Comparison of ENCODE assay signal across 24 cellular contexts in the genomic region with DNA sequence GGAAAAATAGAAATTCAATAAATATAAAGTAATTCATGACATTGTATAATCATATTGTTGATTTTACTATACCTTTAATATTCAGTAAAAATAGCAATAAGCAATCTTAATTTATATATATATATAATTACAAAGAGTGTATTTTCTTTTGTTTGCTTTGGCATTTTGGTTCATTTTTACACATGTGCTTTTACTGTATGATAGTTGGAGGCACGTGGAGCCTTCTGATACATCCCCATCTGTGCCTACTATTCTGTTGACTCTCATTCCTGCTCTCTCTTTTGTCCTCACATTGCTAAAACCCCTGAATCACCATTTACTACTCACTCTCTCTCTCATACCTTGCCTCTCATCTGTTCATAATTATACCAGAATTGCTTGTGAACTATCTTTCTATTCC.
"Had no signal": no experiment of that assay in that cellular context is flagged by ENCODE, and none has a peak within 500 bp of the region (broad histone marks: within the 10 kb centered on the region; RNA-seq: fewer than 3 reads in every experiment).

No MANE protein-coding gene starts in this region.

- H3K36me3 Mint-ChIP-seq: activated CD4-positive, alpha-beta memory T cell treated with anti-CD3 and anti-CD28 coated beads for 36 hours; activated naive CD8-positive, alpha-beta T cell; brain had no signal

- H3K36me3 ChIP-seq: SJCRH30 had no signal

- H3K27me3 ChIP-seq: SJCRH30 had no signal

- H3K4me2 ChIP-seq: KMS-11, SK-N-SH had no signal

- H3K4me1 ChIP-seq: SJCRH30 had no signal

- H3K27ac Mint-ChIP-seq: activated CD4-positive, alpha-beta memory T cell treated with anti-CD3 and anti-CD28 coated beads for 36 hours; activated CD4-positive, alpha-beta T cell treated with anti-CD3 and anti-CD28 coated beads, Interleukin-2, amount 10 ng/mL, durations not matched to agents 7 days and 5 days; activated naive CD4-positive, alpha-beta T cell treated with anti-CD3 and anti-CD28 coated beads for 36 hours; activated naive CD8-positive, alpha-beta T cell; activated T-helper 17 cell treated with anti-CD3 and anti-CD28 coated beads, Interleukin-2, amount 50 U/mL, for 72 hours had no signal

- H3K9me2 ChIP-seq: SK-N-SH had no signal

- DNase-seq: activated CD4-positive, alpha-beta memory T cell treated with anti-CD3 and anti-CD28 coated beads for 36 hours; activated CD4-positive, alpha-beta T cell treated with anti-CD3 and anti-CD28 coated beads, Interleukin-2, amount 10 ng/mL, durations not matched to agents 7 days and 5 days; activated CD4-positive, CD25-positive, alpha-beta regulatory T cell; activated gamma-delta T cell; activated naive CD4-positive, alpha-beta T cell treated with anti-CD3 and anti-CD28 coated beads for 36 hours; activated T-cell treated with anti-CD3 and anti-CD28 coated beads for 4 hours; activated T-cell treated with anti-CD3 and anti-CD28 coated beads, Interleukin-2, amount 50 U/mL, for 48 hours; amygdala; NCI-H1930; NCI-H2107; NCI-H524 treated with DMSO at 0.1 percent for 48 hours; NCI-H774; RPMI8226; SJCRH30; SK-N-SH; T-helper 1 cell had no signal

- ATAC-seq: activated T-helper 17 cell treated with anti-CD3 and anti-CD28 coated beads, Interleukin-2, amount 50 U/mL, for 72 hours; Panc1; Right ventricle myocardium inferior had no signal

- H3K9me3 ChIP-seq: SJCRH30, SK-N-SH had no signal

- H3K4me3 ChIP-seq: SJCRH30 had no signal

- H3K27ac ChIP-seq: KMS-11, SJCRH30, VCaP had no signal

- H3K27me3 Mint-ChIP-seq: activated CD4-positive, alpha-beta memory T cell treated with anti-CD3 and anti-CD28 coated beads for 36 hours; activated CD4-positive, alpha-beta T cell treated with anti-CD3 and anti-CD28 coated beads, Interleukin-2, amount 10 ng/mL, durations not matched to agents 7 days and 5 days; activated naive CD8-positive, alpha-beta T cell; brain had no signal

- H3K9ac ChIP-seq: KMS-11, SK-N-SH had no signal

- H3K4me1 Mint-ChIP-seq: activated CD4-positive, alpha-beta T cell treated with anti-CD3 and anti-CD28 coated beads, Interleukin-2, amount 10 ng/mL, durations not matched to agents 7 days and 5 days; activated T-helper 17 cell treated with anti-CD3 and anti-CD28 coated beads, Interleukin-2, amount 50 U/mL, for 72 hours; central memory CD8-positive, alpha-beta T cell had no signal

- H3K4me3 Mint-ChIP-seq: activated CD4-positive, alpha-beta memory T cell treated with anti-CD3 and anti-CD28 coated beads for 36 hours; activated CD4-positive, alpha-beta T cell treated with anti-CD3 and anti-CD28 coated beads, Interleukin-2, amount 10 ng/mL, durations not matched to agents 7 days and 5 days; activated naive CD4-positive, alpha-beta T cell treated with anti-CD3 and anti-CD28 coated beads for 36 hours; activated naive CD8-positive, alpha-beta T cell; activated T-helper 17 cell treated with anti-CD3 and anti-CD28 coated beads, Interleukin-2, amount 50 U/mL, for 72 hours; brain; central memory CD8-positive, alpha-beta T cell had no signal

- H3K9me3 Mint-ChIP-seq: activated CD4-positive, alpha-beta memory T cell treated with anti-CD3 and anti-CD28 coated beads for 36 hours; activated CD4-positive, alpha-beta T cell treated with anti-CD3 and anti-CD28 coated beads, Interleukin-2, amount 10 ng/mL, durations not matched to agents 7 days and 5 days; activated naive CD4-positive, alpha-beta T cell treated with anti-CD3 and anti-CD28 coated beads for 36 hours; activated T-helper 17 cell treated with anti-CD3 and anti-CD28 coated beads, Interleukin-2, amount 50 U/mL, for 72 hours; central memory CD8-positive, alpha-beta T cell had no signal
